Comparison of ENCODE assay signal across 22 cellular contexts in genomic region chr9:69601698-69602097, GRCh38.
DNase-seq lines count a peak whose midpoint lies in the region; ATAC-seq and TF ChIP-seq lines count a peak whose summit lies in the region.
"Had no signal": no experiment of that assay in that cellular context is flagged by ENCODE, and none has a peak within 500 bp of the region (broad histone marks: within the 10 kb centered on the region; RNA-seq: fewer than 3 reads in every experiment).

No MANE protein-coding gene starts in this region.

- H3K79me2 ChIP-seq in Loucy (ENCODE audit: insufficient read depth, low read length) (no peaks in the 10 kb centered on the region), MM.1S (ENCODE audit: low read length) (no peaks in the 10 kb centered on the region)

- H4K20me1 ChIP-seq in Loucy (ENCODE audit: insufficient read depth, low read length, poor library complexity, severe bottlenecking): no peaks in the 10 kb centered on the region
- H4K20me1 ChIP-seq in MM.1S (ENCODE audit: insufficient read depth, low read length): no peaks in the 10 kb centered on the region
- H4K20me1 ChIP-seq: BLaER1 treated with 17β-estradiol and CSF1 and Interleukin-3, amounts not matched to agents 10 nM and 100 nM had no signal

- no peak overlapping the region for H3K4me3 Mint-ChIP-seq in endothelial cell (ENCODE audit: unreplicated experiment)
- H3K4me3 Mint-ChIP-seq: CD14-positive monocyte; CD4-positive, alpha-beta T cell; CD8-positive, alpha-beta memory T cell had no signal

- H3K27ac Mint-ChIP-seq in endothelial cell (ENCODE audit: unreplicated experiment): peak overlapping the region; percentile 11
- H3K27ac Mint-ChIP-seq: CD14-positive monocyte; CD4-positive, alpha-beta T cell; CD8-positive, alpha-beta memory T cell had no signal

- H2AFZ ChIP-seq in Loucy (ENCODE audit: low read length): no peak overlapping the region
- H2AFZ ChIP-seq in MM.1S (ENCODE audit: low read length): no peak overlapping the region
- H2AFZ ChIP-seq: GM23248 had no signal

- no peaks in the 10 kb centered on the region for H3K36me3 ChIP-seq in Loucy (ENCODE audit: insufficient read depth, low read length)
- no peaks in the 10 kb centered on the region for H3K36me3 ChIP-seq in MM.1S (replicated peaks; ENCODE audit: insufficient read depth, low read length)

- H3K27me3 ChIP-seq in Loucy (ENCODE audit: insufficient read depth, low read length, poor library complexity, severe bottlenecking) (no peaks in the 10 kb centered on the region), MM.1S (replicated peaks; ENCODE audit: insufficient read depth, low read length) (no peaks in the 10 kb centered on the region)
- H3K27me3 ChIP-seq: BE2C; BLaER1 treated with 17β-estradiol and CSF1 and Interleukin-3, amounts not matched to agents 10 nM and 100 nM had no signal

- H3K9me2 ChIP-seq in Loucy (replicated peaks; ENCODE audit: low read depth, low read length): no peaks in the 10 kb centered on the region
- H3K9me2 ChIP-seq in MM.1S (replicated peaks; ENCODE audit: insufficient read depth, low read length): no peaks in the 10 kb centered on the region

- H3K36me3 Mint-ChIP-seq in endothelial cell (ENCODE audit: low read depth, unreplicated experiment): no peaks in the 10 kb centered on the region
- H3K36me3 Mint-ChIP-seq: CD14-positive monocyte; CD8-positive, alpha-beta memory T cell had no signal

- ATAC-seq in GM21447 (IDR thresholded peaks at IDR 0.05; ENCODE audit: unreplicated experiment): no peak
- ATAC-seq: A549 had no signal

- H3K4me1 ChIP-seq in Loucy (ENCODE audit: insufficient read depth, low read length, poor library complexity, severe bottlenecking) (peaks cover 27% of the 10 kb centered on the region), MM.1S (ENCODE audit: low read length) (peaks cover 18% of the 10 kb centered on the region)
- H3K4me1 ChIP-seq: A549 had no signal

- H3K9me3 ChIP-seq in Loucy (ENCODE audit: insufficient read depth, low read depth, low read length) (peaks cover 7% of the 10 kb centered on the region; the same call in 1 of the 2 replicates), MM.1S (replicated peaks; ENCODE audit: insufficient read depth, low read length) (no peaks in the 10 kb centered on the region)
- H3K9me3 ChIP-seq: A549, BE2C had no signal

- no peak overlapping the region for H3K27ac ChIP-seq in MM.1S (ENCODE audit: low read length)
- H3K27ac ChIP-seq: A549; BLaER1 treated with 17β-estradiol and CSF1 and Interleukin-3, amounts not matched to agents 10 nM and 100 nM; GM23248 had no signal

- H3K4me1 Mint-ChIP-seq in endothelial cell (ENCODE audit: unreplicated experiment): peaks cover 6% of the 10 kb centered on the region
- H3K4me1 Mint-ChIP-seq: CD14-positive monocyte; CD8-positive, alpha-beta memory T cell had no signal

- TF ChIP-seq CTCF in Loucy (conservative IDR thresholded peaks at IDR 0.05; ENCODE audit: low read length) (no peak), endothelial cell (IDR thresholded peaks at IDR 0.05; ENCODE audit: unreplicated experiment) (no peak), MM.1S (IDR thresholded peaks at IDR 0.05; ENCODE audit: low read length) (no peak)

- H3K9ac ChIP-seq in Loucy (ENCODE audit: low read depth, low read length, poor library complexity, severe bottlenecking) (no peak overlapping the region), MM.1S (ENCODE audit: low read length) (no peak overlapping the region)
- H3K9ac ChIP-seq: BLaER1 treated with 17β-estradiol and CSF1 and Interleukin-3, amounts not matched to agents 10 nM and 100 nM; GM23248 had no signal

- peaks cover 3% of the 10 kb centered on the region; the same call in 1 of the 2 replicates for H3F3A ChIP-seq in Loucy (ENCODE audit: low read depth)
- H3F3A ChIP-seq in MM.1S (ENCODE audit: insufficient read depth, low read length): peaks cover 12% of the 10 kb centered on the region

- H3K27me3 Mint-ChIP-seq in endothelial cell (ENCODE audit: unreplicated experiment): no peaks in the 10 kb centered on the region

- DNase-seq in endothelial cell (ENCODE audit: low spot score) (no peak), lung microvascular endothelial cell (ENCODE audit: low read depth in 2 of 2) (peak; percentile 21 to 72), DMS114 treated with DMSO at 0.1 percent for 48 hours (lab: John Stamatoyannopoulos, UW; ENCODE audit: unreplicated experiment) (no peak), MM.1S (no peak), DMS53 treated with DMSO at 0.1 percent for 48 hours (lab: John Stamatoyannopoulos, UW; ENCODE audit: unreplicated experiment) (no peak)
- DNase-seq: 8988T; ACHN; AML-193; BE2C; CD4-positive, alpha-beta T cell; CD8-positive, alpha-beta memory T cell; DMS 273 treated with DMSO at 0.1 percent for 48 hours; DMS53; DND-41; GM23248; H7; HCEC 1CT had no signal

- no peak overlapping the region for H3K4me3 ChIP-seq in Loucy (ENCODE audit: low read length, poor library complexity, severe bottlenecking)
- no peak overlapping the region for H3K4me3 ChIP-seq in MM.1S (ENCODE audit: low read length)
- H3K4me3 ChIP-seq: A549; BLaER1 treated with 17β-estradiol and CSF1 and Interleukin-3, amounts not matched to agents 10 nM and 100 nM; GM23248 had no signal

- no peaks in the 10 kb centered on the region for H3K9me3 Mint-ChIP-seq in endothelial cell (ENCODE audit: unreplicated experiment)

- H3K4me2 ChIP-seq in Loucy (ENCODE audit: low read depth, low read length, poor library complexity, severe bottlenecking) (peak overlapping the region; percentile 10), MM.1S (ENCODE audit: low read depth, low read length) (no peak overlapping the region)
- H3K4me2 ChIP-seq: A549; BLaER1 treated with 17β-estradiol and CSF1 and Interleukin-3, amounts not matched to agents 10 nM and 100 nM had no signal

Comparison
In these comparisons a context has a peak if more than half of its experiments do, and no peak if none do; other contexts are left out.
1. DNase-seq: peak in lung microvascular endothelial cell (2 of 2); none in endothelial cell (single experiment), DMS114 treated with DMSO at 0.1 percent for 48 hours (single experiment), MM.1S (single experiment) and DMS53 treated with DMSO at 0.1 percent for 48 hours (single experiment).